In the genomic region with DNA sequence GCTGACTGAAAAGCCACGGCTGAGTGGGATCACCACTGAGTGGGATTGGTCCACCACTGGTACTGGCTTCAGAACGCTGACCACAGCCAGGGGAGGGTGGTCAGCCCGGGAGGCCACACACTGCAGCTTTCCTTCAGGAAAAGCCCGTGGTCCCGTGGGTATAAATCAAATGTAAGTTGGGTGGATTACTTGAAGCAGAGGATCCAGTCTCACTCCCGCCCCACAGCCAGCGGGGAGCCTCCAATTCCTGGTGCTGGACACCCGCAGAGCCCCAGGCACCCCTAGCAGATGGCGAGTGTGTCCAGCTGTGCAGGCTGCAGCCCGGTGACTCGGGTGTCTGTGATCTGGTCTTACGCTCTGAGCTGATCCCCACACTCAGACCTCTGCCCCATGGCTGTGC, we compare ENCODE assay signal across 17 cellular contexts.
"Had no signal": no experiment of that assay in that cellular context is flagged by ENCODE, and none has a peak within 500 bp of the region (broad histone marks: within the 10 kb centered on the region; RNA-seq: fewer than 3 reads in every experiment).

No MANE protein-coding gene starts in this region.

- H3K4me3 Mint-ChIP-seq: activated CD4-positive, alpha-beta T cell treated with anti-CD3 and anti-CD28 coated beads, Interleukin-2, amount 10 ng/mL, durations not matched to agents 7 days and 5 days; activated naive CD8-positive, alpha-beta T cell; activated T-helper 1 cell treated with anti-CD3 and anti-CD28 coated beads, Interleukin-12 subunit alpha, Interleukin-12 subunit beta, Interleukin-2, Interleukin-4 antibody, amounts not matched to agents 30 ng/mL and 10 ng/mL and 1 ng/mL, durations not matched to agents 14 hours and 24 hours and 36 hours; natural killer cell had no signal

- H3K36me3 Mint-ChIP-seq: activated naive CD8-positive, alpha-beta T cell; natural killer cell had no signal

- H3K9me3 Mint-ChIP-seq: activated CD4-positive, alpha-beta T cell treated with anti-CD3 and anti-CD28 coated beads, Interleukin-2, amount 10 ng/mL, durations not matched to agents 7 days and 5 days; activated T-helper 1 cell treated with anti-CD3 and anti-CD28 coated beads, Interleukin-12 subunit alpha, Interleukin-12 subunit beta, Interleukin-2, Interleukin-4 antibody, amounts not matched to agents 30 ng/mL and 10 ng/mL and 1 ng/mL, durations not matched to agents 14 hours and 24 hours and 36 hours; natural killer cell had no signal

- H3K27me3 ChIP-seq: tibial artery, vagina had no signal

- H3K4me1 ChIP-seq: parathyroid adenoma had no signal

- H3K4me3 ChIP-seq: tibial artery, vagina had no signal

- H3K27me3 Mint-ChIP-seq: activated naive CD8-positive, alpha-beta T cell had no signal

- DNase-seq: activated CD4-positive, alpha-beta T cell treated with anti-CD3 and anti-CD28 coated beads, Interleukin-2, amount 10 ng/mL, durations not matched to agents 7 days and 5 days; activated gamma-delta T cell treated with Interleukin-2 at 50 U/mL for 16 hours; activated T-cell treated with anti-CD3 and anti-CD28 coated beads for 4 hours; dermis blood vessel endothelial cell; effector memory CD4-positive, alpha-beta T cell; hypothalamus; kidney; natural killer cell; stimulated activated CD4-positive, alpha-beta T cell treated with anti-CD3 and anti-CD28 coated beads, Interleukin-2, amount 100 ng/mL, for 24 hours; stimulated activated naive CD4-positive, alpha-beta T cell treated with Interleukin-2 at 50 U/mL for 16 hours; T1000 had no signal

- H3K27ac Mint-ChIP-seq: activated CD4-positive, alpha-beta T cell treated with anti-CD3 and anti-CD28 coated beads, Interleukin-2, amount 10 ng/mL, durations not matched to agents 7 days and 5 days; activated naive CD8-positive, alpha-beta T cell; activated T-helper 1 cell treated with anti-CD3 and anti-CD28 coated beads, Interleukin-12 subunit alpha, Interleukin-12 subunit beta, Interleukin-2, Interleukin-4 antibody, amounts not matched to agents 30 ng/mL and 10 ng/mL and 1 ng/mL, durations not matched to agents 14 hours and 24 hours and 36 hours; natural killer cell had no signal

- H3K9me3 ChIP-seq: tibial artery, vagina had no signal

- H3K9ac ChIP-seq: parathyroid adenoma had no signal

- ATAC-seq: activated CD4-positive, CD25-positive, alpha-beta regulatory T cell treated with anti-CD3 and anti-CD28 coated beads, Interleukin-2, amount 50 U/mL, for 24 hours; natural killer cell had no signal

- H3K36me3 ChIP-seq: tibial artery, vagina had no signal

- H2AFZ ChIP-seq: parathyroid adenoma had no signal

- H3K27ac ChIP-seq: vagina had no signal

- H3K79me2 ChIP-seq: parathyroid adenoma had no signal
